In genomic region chr1:41573803-41574713, GRCh38 we compare ENCODE assay signal across 1 cellular context.
A peak's percentile ranks its signal among the peaks of the same experiment; 100 is the strongest.
TF ChIP-seq lines count a peak whose summit lies in the region.

No MANE protein-coding gene starts in this region.

TF ChIP-seq in K562, 482 proteins besides CTCF, POLR2A, EP300 and RAD21 (continued from another document):
- TF ChIP-seq, protein P1, sequence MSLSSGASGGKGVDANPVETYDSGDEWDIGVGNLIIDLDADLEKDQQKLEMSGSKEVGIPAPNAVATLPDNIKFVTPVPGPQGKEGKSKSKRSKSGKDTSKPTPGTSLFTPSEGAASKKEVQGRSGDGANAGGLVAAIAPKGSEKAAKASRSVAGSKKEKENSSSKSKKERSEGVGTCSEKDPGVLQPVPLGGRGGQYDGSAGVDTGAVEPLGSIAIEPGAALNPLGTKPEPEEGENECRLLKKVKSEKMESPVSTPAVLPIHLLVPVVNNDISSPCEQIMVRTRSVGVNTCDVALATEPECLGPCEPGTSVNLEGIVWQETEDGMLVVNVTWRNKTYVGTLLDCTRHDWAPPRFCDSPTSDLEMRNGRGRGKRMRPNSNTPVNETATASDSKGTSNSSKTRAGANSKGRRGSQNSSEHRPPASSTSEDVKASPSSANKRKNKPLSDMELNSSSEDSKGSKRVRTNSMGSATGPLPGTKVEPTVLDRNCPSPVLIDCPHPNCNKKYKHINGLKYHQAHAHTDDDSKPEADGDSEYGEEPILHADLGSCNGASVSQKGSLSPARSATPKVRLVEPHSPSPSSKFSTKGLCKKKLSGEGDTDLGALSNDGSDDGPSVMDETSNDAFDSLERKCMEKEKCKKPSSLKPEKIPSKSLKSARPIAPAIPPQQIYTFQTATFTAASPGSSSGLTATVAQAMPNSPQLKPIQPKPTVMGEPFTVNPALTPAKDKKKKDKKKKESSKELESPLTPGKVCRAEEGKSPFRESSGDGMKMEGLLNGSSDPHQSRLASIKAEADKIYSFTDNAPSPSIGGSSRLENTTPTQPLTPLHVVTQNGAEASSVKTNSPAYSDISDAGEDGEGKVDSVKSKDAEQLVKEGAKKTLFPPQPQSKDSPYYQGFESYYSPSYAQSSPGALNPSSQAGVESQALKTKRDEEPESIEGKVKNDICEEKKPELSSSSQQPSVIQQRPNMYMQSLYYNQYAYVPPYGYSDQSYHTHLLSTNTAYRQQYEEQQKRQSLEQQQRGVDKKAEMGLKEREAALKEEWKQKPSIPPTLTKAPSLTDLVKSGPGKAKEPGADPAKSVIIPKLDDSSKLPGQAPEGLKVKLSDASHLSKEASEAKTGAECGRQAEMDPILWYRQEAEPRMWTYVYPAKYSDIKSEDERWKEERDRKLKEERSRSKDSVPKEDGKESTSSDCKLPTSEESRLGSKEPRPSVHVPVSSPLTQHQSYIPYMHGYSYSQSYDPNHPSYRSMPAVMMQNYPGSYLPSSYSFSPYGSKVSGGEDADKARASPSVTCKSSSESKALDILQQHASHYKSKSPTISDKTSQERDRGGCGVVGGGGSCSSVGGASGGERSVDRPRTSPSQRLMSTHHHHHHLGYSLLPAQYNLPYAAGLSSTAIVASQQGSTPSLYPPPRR (CRISPR knock-in tag; IDR thresholded peaks at IDR 0.05; ENCODE audit: borderline replicate concordance), result no peak
- TF ChIP-seq, protein P2, sequence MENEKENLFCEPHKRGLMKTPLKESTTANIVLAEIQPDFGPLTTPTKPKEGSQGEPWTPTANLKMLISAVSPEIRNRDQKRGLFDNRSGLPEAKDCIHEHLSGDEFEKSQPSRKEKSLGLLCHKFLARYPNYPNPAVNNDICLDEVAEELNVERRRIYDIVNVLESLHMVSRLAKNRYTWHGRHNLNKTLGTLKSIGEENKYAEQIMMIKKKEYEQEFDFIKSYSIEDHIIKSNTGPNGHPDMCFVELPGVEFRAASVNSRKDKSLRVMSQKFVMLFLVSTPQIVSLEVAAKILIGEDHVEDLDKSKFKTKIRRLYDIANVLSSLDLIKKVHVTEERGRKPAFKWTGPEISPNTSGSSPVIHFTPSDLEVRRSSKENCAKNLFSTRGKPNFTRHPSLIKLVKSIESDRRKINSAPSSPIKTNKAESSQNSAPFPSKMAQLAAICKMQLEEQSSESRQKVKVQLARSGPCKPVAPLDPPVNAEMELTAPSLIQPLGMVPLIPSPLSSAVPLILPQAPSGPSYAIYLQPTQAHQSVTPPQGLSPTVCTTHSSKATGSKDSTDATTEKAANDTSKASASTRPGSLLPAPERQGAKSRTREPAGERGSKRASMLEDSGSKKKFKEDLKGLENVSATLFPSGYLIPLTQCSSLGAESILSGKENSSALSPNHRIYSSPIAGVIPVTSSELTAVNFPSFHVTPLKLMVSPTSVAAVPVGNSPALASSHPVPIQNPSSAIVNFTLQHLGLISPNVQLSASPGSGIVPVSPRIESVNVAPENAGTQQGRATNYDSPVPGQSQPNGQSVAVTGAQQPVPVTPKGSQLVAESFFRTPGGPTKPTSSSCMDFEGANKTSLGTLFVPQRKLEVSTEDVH (IDR thresholded peaks at IDR 0.05; ENCODE audit: low read depth, partially characterized antibody), result no peak
- TF ChIP-seq XRCC5 (IDR thresholded peaks at IDR 0.05; ENCODE audit: low read depth, low read length) (peak; percentile 72; the same call in 1 of the 2 replicates), ZFX (CRISPR knock-in tag; IDR thresholded peaks at IDR 0.05) (no peak), ZNF347 (CRISPR knock-in tag; IDR thresholded peaks at IDR 0.05; ENCODE audit: low read depth) (no peak), STAG1 (CRISPR knock-in tag; IDR thresholded peaks at IDR 0.05; ENCODE audit: borderline replicate concordance) (peak; percentile 73; the same call in 1 of the 2 replicates), KLF16 (IDR thresholded peaks at IDR 0.05) (no peak), RBM22 (IDR thresholded peaks at IDR 0.05; ENCODE audit: low read depth, low read length, poor library complexity, severe bottlenecking) (no peak), MGA (IDR thresholded peaks at IDR 0.05) (no peak), SREBF2 (CRISPR knock-in tag; IDR thresholded peaks at IDR 0.05) (no peak)
